1 cellular context compared by ENCODE assay signal in genomic region chr6:158815379-158815724, GRCh38.
TF ChIP-seq lines count a peak whose summit lies in the region.

No MANE protein-coding gene starts in this region.

TF ChIP-seq in H1, 55 proteins besides CTCF, POLR2A, EP300 and RAD21 (continued from another document):
- TF ChIP-seq ATF2 (IDR thresholded peaks at IDR 0.05; ENCODE audit: low read length) (no peak), POLR2AphosphoS5 (IDR thresholded peaks at IDR 0.05; ENCODE audit: low read depth, low read length) (no peak), KDM4A (IDR thresholded peaks at IDR 0.05; ENCODE audit: low read depth, low read length, severe bottlenecking) (no peak)
